9 cellular contexts compared by ENCODE assay signal in genomic region chr4:95547708-95548471, GRCh38. TPM values are rescaled to one million over a fixed set of nuclear protein-coding genes. Genes with fewer than 3 reads are reported as not detected.
A peak's percentile ranks its signal among the peaks of the same experiment; 100 is the strongest.
DNase-seq lines count a peak whose midpoint lies in the region; ATAC-seq, FAIRE-seq and TF ChIP-seq lines count a peak whose summit lies in the region.
"Had no signal": no experiment of that assay in that cellular context is flagged by ENCODE, and none has a peak within 500 bp of the region (broad histone marks: within the 10 kb centered on the region; RNA-seq: fewer than 3 reads in every experiment).

No MANE protein-coding gene starts in this region.

- 0 to 1% (median 0%) methylated on average over 40 to 41 of the region's 41 CpGs for WGBS in psoas muscle, 3 donors

- no peaks in the 10 kb centered on the region for H3K4me1 Mint-ChIP-seq in HFFc6 (ENCODE audit: low read depth)

- H3K4me3 ChIP-seq in H7 (ENCODE audit: insufficient read depth, low read depth, low read length) (peak overlapping the region; percentile 72), psoas muscle (peak overlapping the region; percentile 66)

- peaks cover 5% of the 10 kb centered on the region for H3K27me3 Mint-ChIP-seq in HFFc6 (ENCODE audit: insufficient read depth)

- H3K27ac ChIP-seq in psoas muscle, result peak overlapping the region; percentile 3

- ATAC-seq in psoas muscle, result peak in 3 of 4 donors; percentile 24 to 35 (median 24)
- ATAC-seq in GM18873 (IDR thresholded peaks at IDR 0.05; ENCODE audit: low FRiP score, unreplicated experiment), result no peak

- TF ChIP-seq CTCF in psoas muscle (IDR thresholded peaks at IDR 0.05) (no peak), HFFc6 (IDR thresholded peaks at IDR 0.05) (no peak)

- H3K36me3 ChIP-seq in H7 (replicated peaks; ENCODE audit: control insufficient read depth, insufficient read depth, low read length) (no peaks in the 10 kb centered on the region), psoas muscle (ENCODE audit: insufficient read depth in 1 of 2, low read depth in 1 of 2) (no peaks in the 10 kb centered on the region)

- intact Hi-C loops in psoas muscle (cut with DNase I), result no loop called here

- FAIRE-seq in HTR-8/SVneo (lab: Jason Lieb, UNC), result no peak

- H3K36me3 Mint-ChIP-seq in HFFc6 (ENCODE audit: low read depth), result no peaks in the 10 kb centered on the region

- H3K4me3 Mint-ChIP-seq in HFFc6, result no peak overlapping the region

- H3K9me3 Mint-ChIP-seq in HFFc6, result peaks cover 9% of the 10 kb centered on the region; the same call in 1 of the 2 replicates

- no peaks in the 10 kb centered on the region for H3K4me1 ChIP-seq in psoas muscle

- DNase-seq in H7 (peak; percentile 42), amniotic epithelial cell (ENCODE audit: low read depth) (peak; percentile 29), hippocampal formation (lab: John Stamatoyannopoulos, UW) (peak; percentile 70 to 72), psoas muscle (peak; percentile 35 to 54), HTR-8/SVneo (ENCODE audit: insufficient read length, low spot score) (no peak), HFFc6 (no peak), OCI-M2 (lab: John Stamatoyannopoulos, UW; ENCODE audit: unreplicated experiment) (no peak)

- H3K27ac Mint-ChIP-seq in HFFc6, result no peak overlapping the region

- H3K27me3 ChIP-seq in H7 (ENCODE audit: control insufficient read depth, insufficient read depth, low read length) (peaks cover 55% of the 10 kb centered on the region), psoas muscle (ENCODE audit: insufficient read depth in 3 of 3, low read length in 2 of 3) (peaks cover 4 to 44% (median 13%) of the 10 kb centered on the region in 3 donors)

- no peaks in the 10 kb centered on the region for H3K9me3 ChIP-seq in psoas muscle

RNA-seq across cellular contexts. Expression of gene UNC5C, which starts 0.9 kb away (rescaled TPM):
- total RNA-seq in H7 (2014; rRNA removed; shearing (Covaris generic)), result 0.41 and 0.45 TPM in 2 replicates
- total RNA-seq in psoas muscle, result 1 to 10 TPM in 1 of 4 donors, under 1 TPM in 3; 0.19 to 1.1 (median 0.42) TPM
- polyA plus RNA-seq in psoas muscle, result under 1 TPM; 0.04 to 0.09 (median 0.05) TPM
- total RNA-seq in HFFc6 (2021; fragmentation: NEBNext Ultra II Directional; extraction: Animal tissue kit (Norgen Biotek cat#: 25700)), result not detected
- total RNA-seq: dermis microvascular lymphatic vessel endothelial cell had no signal

Comparison
In these comparisons a context has a peak if more than half of its experiments do, and no peak if none do; other contexts are left out.
1. DNase-seq: peak in H7 (single experiment), amniotic epithelial cell (single experiment), hippocampal formation (2 of 2) and psoas muscle (2 of 2); none in HTR-8/SVneo (single experiment), HFFc6 (single experiment) and OCI-M2 (single experiment).